ENCODE assay signal across 1 cellular context in genomic region chr12:62291888-62292760, GRCh38.
TF ChIP-seq lines count a peak whose summit lies in the region.

No MANE protein-coding gene starts in this region.

TF ChIP-seq in IMR-90, 13 proteins besides CTCF, POLR2A, EP300 and RAD21:
- TF ChIP-seq NFE2L2 (IDR thresholded peaks at IDR 0.05; ENCODE audit: low read depth, low read length), result no peak
- no peak for TF ChIP-seq CEBPB (IDR thresholded peaks at IDR 0.05; ENCODE audit: low read depth, low read length)
- TF ChIP-seq BHLHE40 (IDR thresholded peaks at IDR 0.05; ENCODE audit: low read depth, low read length), result no peak
- TF ChIP-seq RFX5 (IDR thresholded peaks at IDR 0.05; ENCODE audit: low read depth, low read length), result no peak
- TF ChIP-seq MAFK (IDR thresholded peaks at IDR 0.05; ENCODE audit: low read depth, low read length), result no peak
- TF ChIP-seq USF2 (IDR thresholded peaks at IDR 0.05; ENCODE audit: low read depth, low read length), result no peak
- no peak for TF ChIP-seq SMC3 (IDR thresholded peaks at IDR 0.05; ENCODE audit: low read depth, low read length)
- TF ChIP-seq RCOR1 (IDR thresholded peaks at IDR 0.05; ENCODE audit: insufficient replicate concordance, low read length), result no peak
- no peak for TF ChIP-seq FOS (IDR thresholded peaks at IDR 0.05; ENCODE audit: low read depth, low read length)
- TF ChIP-seq MXI1 (IDR thresholded peaks at IDR 0.05; ENCODE audit: borderline replicate concordance, low read depth, low read length), result no peak
- TF ChIP-seq MAZ (IDR thresholded peaks at IDR 0.05; ENCODE audit: borderline replicate concordance, low read depth, low read length), result no peak
- TF ChIP-seq CHD1 (IDR thresholded peaks at IDR 0.05; ENCODE audit: low read depth, low read length), result no peak
- TF ChIP-seq ELK1 (IDR thresholded peaks at IDR 0.05; ENCODE audit: borderline replicate concordance, low read depth, low read length), result no peak
